Comparison of ENCODE assay signal across 8 cellular contexts in the genomic region with DNA sequence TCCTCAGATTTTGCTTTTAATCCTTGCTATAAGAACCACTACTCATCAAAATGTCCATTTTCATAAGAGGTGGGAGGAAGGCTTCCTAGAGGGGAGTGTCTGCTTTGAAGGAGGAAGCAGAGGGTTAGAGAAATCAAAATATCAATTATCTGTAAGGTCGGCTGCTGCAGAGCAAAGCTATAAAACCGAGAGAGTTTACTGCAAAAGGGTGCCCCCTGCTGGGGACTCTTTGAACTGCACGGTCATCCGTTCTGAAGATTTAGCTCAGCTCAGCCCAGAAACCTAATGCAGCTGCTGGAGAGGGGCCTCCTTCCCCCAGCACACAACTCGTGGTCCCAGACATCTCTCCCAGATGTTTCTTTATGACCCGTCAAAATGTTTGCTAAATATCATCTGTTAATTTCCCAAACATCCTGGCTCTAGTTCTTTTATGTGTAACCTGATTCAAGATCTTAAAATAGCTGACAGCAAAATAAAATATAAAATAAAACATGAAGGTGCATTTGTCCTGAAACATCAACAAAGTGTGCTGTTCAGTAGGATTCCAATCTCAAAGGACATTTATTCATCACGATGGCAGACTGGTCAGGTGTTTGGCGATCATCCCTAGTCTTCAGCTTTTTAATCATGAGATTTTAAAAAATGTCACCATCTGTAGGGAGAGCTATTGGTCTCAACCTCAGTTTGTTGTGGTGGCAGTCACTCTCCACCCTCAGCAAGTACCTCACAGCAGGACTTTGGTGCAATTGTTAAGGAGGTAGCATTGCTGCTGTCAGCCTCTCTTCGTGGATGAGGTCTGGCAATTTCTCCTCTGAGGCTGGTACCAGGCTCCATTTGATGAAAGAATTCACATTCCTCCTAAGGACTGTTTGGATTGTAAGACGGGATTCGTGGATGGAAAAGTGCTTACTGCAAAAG.
DNase-seq lines count a peak whose midpoint lies in the region; ATAC-seq, FAIRE-seq and TF ChIP-seq lines count a peak whose summit lies in the region.

No MANE protein-coding gene starts in this region.

- DNase-seq in AG04449 (ENCODE audit: low read depth, low spot score), result no peak
- DNase-seq in Kasumi-1 (lab: John Stamatoyannopoulos, UW), result peak; percentile 73 to 88
- DNase-seq in RCC 7860 (ENCODE audit: low spot score), result peak; percentile 63
- peak; percentile 52 for DNase-seq in activated T-helper 1 cell treated with Interleukin-2 at 50 U/mL for 16 hours (ENCODE audit: low read depth)
- peak; percentile 60 to 89 for DNase-seq in foreskin fibroblast
- DNase-seq in occipital lobe (lab: John Stamatoyannopoulos, UW), result peak; percentile 57
- DNase-seq in superior temporal gyrus (ENCODE audit: extremely low spot score), result peak; percentile 96

- no peak overlapping the region for H3K4me3 ChIP-seq in AG04449 (ENCODE audit: low read depth, low read length)
- no peak overlapping the region for H3K4me3 ChIP-seq in foreskin fibroblast (ENCODE audit: low read depth in 1 of 2, low read length in 2 of 2)

- TF ChIP-seq CTCF in AG04449 (IDR thresholded peaks at IDR 0.05; ENCODE audit: insufficient read depth, low read length, missing control alignments) (peak; percentile 71), foreskin fibroblast (IDR thresholded peaks at IDR 0.05; ENCODE audit: low read depth, low read length) (peak; percentile 75)

- CTCF ChIA-PET in AG04449 (lab: Yijun Ruan, JAX), result interaction anchor here (0.6 to 16.2 kb wide), 80 partner anchors 8 to 958 kb away, joined by 3 to 315 read pairs (median 4); partner anchors contain the start of genes HOXD1, HOXD3, HOXD4 and HOXD8

- peak; percentile 86 for ATAC-seq in GM18868 (IDR thresholded peaks at IDR 0.05; ENCODE audit: unreplicated experiment)

- POLR2A ChIA-PET in AG04449 (lab: Yijun Ruan, JAX), result interaction anchor here (1.0 to 1.1 kb wide), 3 partner anchors 99 to 314 kb away, joined by 3 to 4 read pairs (median 3); no protein-coding TSS in a partner anchor

- peak; percentile 45 for FAIRE-seq in RCC 7860 (lab: Jason Lieb, UNC)
